ENCODE assay signal across 8 cellular contexts in the genomic region with DNA sequence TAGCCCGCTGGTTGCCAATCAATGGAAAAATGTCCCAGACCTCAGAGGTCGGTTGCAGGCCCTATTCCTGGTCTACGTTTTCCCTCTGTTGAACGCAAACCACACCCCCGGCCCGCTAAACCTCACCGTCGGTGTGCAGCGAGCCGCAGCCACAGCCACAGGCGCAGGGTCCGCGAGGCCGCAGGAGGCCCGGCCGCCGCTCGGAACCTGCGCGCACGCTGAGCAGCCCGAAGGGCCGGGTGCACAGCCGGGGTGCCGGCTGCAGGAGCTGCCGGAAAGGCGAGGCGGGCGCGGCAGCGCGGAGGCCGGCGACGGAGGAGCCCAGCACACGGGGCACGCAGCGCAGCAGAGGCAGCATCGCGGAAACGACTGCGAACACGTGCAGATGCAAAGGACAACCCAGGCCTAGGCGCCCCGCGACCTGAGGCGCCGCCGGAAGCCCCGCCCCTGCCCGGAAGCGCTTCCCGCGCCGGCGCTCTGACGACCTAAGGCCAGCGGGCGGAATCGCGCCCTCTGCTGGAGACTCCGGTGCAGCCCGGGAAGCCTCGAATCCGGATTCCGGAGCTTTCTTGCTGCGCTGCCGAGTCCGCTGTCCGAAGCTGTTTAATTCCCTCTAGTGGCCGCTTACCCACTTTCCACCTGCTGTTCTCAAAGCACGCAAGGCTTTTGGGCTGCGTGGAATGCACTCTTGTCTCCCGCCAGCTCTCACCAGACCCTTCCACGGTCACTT. TPM values are rescaled to one million over a fixed set of nuclear protein-coding genes. Genes with fewer than 3 reads are reported as not detected.
DNase-seq lines count a peak whose midpoint lies in the region; ATAC-seq and TF ChIP-seq lines count a peak whose summit lies in the region.

A gene with protein sequence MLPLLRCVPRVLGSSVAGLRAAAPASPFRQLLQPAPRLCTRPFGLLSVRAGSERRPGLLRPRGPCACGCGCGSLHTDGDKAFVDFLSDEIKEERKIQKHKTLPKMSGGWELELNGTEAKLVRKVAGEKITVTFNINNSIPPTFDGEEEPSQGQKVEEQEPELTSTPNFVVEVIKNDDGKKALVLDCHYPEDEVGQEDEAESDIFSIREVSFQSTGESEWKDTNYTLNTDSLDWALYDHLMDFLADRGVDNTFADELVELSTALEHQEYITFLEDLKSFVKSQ (minus strand): TSS at position 440 of the 730 bp plus-strand sequence. CDS start 82 bp downstream, at position 358.

- CTCF ChIA-PET in BJ (lab: Yijun Ruan, JAX) = interaction anchor here (0.6 to 6.0 kb wide), 35 partner anchors 9 to 997 kb away, joined by 3 to 69 read pairs (median 5); a partner anchor contains a TSS

- H3K27me3 ChIP-seq in BJ (ENCODE audit: control insufficient read depth, insufficient read depth, low read length) (no peaks in the 10 kb centered on the region), colonic mucosa (no peaks in the 10 kb centered on the region)

- POLR2A ChIA-PET in BJ (lab: Charles Lee) = no interaction called here

- H3K4me3 ChIP-seq in BJ (ENCODE audit: low read depth, low read length) (peak within 1 kb of the TSS; percentile 56), colonic mucosa (peak within 1 kb of the TSS; percentile 99)

- ATAC-seq in HG03432 (IDR thresholded peaks at IDR 0.05; ENCODE audit: unreplicated experiment) = peak; percentile 90
- ATAC-seq in left colon = peak; percentile 92

- H3K36me3 ChIP-seq in BJ (ENCODE audit: control insufficient read depth, insufficient read depth, low read length) = peaks cover 10% of the 10 kb centered on the region
- H3K36me3 ChIP-seq in colonic mucosa = peaks cover 7% of the 10 kb centered on the region

- TF ChIP-seq POLR2A in GM19099 (IDR thresholded peaks at IDR 0.05; ENCODE audit: extremely low read depth, insufficient read length, low read depth) = peak; percentile 86

- TF ChIP-seq CTCF in BJ (IDR thresholded peaks at IDR 0.05; ENCODE audit: insufficient read depth, low read depth, low read length) (peak; percentile 97), colonic mucosa (IDR thresholded peaks at IDR 0.05) (peak; percentile 100)

- H3K9ac ChIP-seq in colonic mucosa (ENCODE audit: low read depth in 2 of 2, low read length in 2 of 2) = peak within 1 kb of the TSS; percentile 80 to 86

- DNase-seq in BJ (ENCODE audit: low read depth) (peak; percentile 65), NCI-H524 treated with DMSO at 0.1 percent for 48 hours (lab: John Stamatoyannopoulos, UW) (peak; percentile 44), colonic mucosa (peak; percentile 96), left colon (peak; percentile 84 to 95)
- peak; percentile 85 to 91 for DNase-seq in activated CD4-positive, alpha-beta T cell treated with anti-CD3 and anti-CD28 coated beads for 4 hours
- peak; percentile 90 for DNase-seq in stimulated activated CD4-positive, alpha-beta T cell treated with anti-CD3 and anti-CD28 coated beads, Interleukin-1b, Interleukin-23, amount 100 ng/mL, for 48 hours

- no peaks in the 10 kb centered on the region for H3K9me3 ChIP-seq in colonic mucosa

- intact Hi-C loops in colonic mucosa (cut with DNase I) (no loop called here), left colon (cut with DNase I, micrococcal nuclease) (no loop called here)

- peaks cover 3% of the 10 kb centered on the region for H3K4me1 ChIP-seq in colonic mucosa

- H3K27ac ChIP-seq in colonic mucosa = peak within 1 kb of the TSS; percentile 80

RNA-seq across cellular contexts. Expression of the gene that starts here (rescaled TPM):
- 63.8 and 111 TPM in 2 replicates for polyA plus RNA-seq in BJ (2011; rRNA removed)
- polyA minus RNA-seq in BJ (2011; rRNA and poly(A)+ RNA removed) = 34.3 and 37.6 TPM in 2 replicates
- 100 to 1,000 TPM; 126 to 349 TPM for total RNA-seq in colonic mucosa
- 100 to 1,000 TPM in 1 of 2 donors, 10 to 100 TPM in 1; 98.9 to 134 TPM for total RNA-seq in left colon

Comparison
In these comparisons a context has a peak if more than half of its experiments do, and no peak if none do; other contexts are left out.
1. Peak in every context shown above with its lines: DNase-seq, ATAC-seq, H3K4me3 ChIP-seq and H3K27ac ChIP-seq.
2. DNase-seq: peak in every context shown above with its lines; median percentile 96 in colonic mucosa; 90 in stimulated activated CD4-positive, alpha-beta T cell treated with anti-CD3 and anti-CD28 coated beads, Interleukin-1b, Interleukin-23, amount 100 ng/mL, for 48 hours; 90 in left colon; 88 in activated CD4-positive, alpha-beta T cell treated with anti-CD3 and anti-CD28 coated beads for 4 hours; 65 in BJ; 44 in NCI-H524 treated with DMSO at 0.1 percent for 48 hours.